ENCODE assay signal across 8 cellular contexts in the genomic region with DNA sequence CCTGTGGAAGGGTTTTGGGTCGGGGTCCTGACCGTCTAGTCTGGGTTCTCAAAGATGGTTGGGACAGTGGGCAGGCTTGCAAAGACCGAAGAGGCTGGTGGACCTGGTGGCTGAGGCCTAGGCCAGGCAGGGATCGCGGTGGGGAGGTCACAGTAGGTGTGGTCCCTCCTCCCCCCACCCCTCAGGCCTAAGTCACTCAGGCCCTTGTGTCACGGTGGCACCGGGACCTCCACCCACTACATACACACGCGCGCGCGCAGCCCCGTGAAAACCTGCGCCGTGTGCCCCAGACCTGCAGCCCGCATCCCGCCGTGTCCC. TPM values are rescaled to one million over a fixed set of nuclear protein-coding genes. Genes with fewer than 3 reads are reported as not detected.
DNase-seq lines count a peak whose midpoint lies in the region; ATAC-seq and TF ChIP-seq lines count a peak whose summit lies in the region.

No MANE protein-coding gene starts in this region.

- H3K27me3 ChIP-seq in GM06990 (replicated peaks; ENCODE audit: control insufficient read depth, insufficient read depth, low read length) (no peaks in the 10 kb centered on the region), ascending aorta (no peaks in the 10 kb centered on the region), hepatocyte (no peaks in the 10 kb centered on the region), rectal smooth muscle tissue (ENCODE audit: control insufficient read depth, insufficient read depth, low read length) (no peaks in the 10 kb centered on the region), MM.1S (replicated peaks; ENCODE audit: insufficient read depth, low read length) (no peaks in the 10 kb centered on the region), foreskin keratinocyte (no peaks in the 10 kb centered on the region)

- H4K20me1 ChIP-seq in hepatocyte (ENCODE audit: insufficient read depth, poor library complexity, severe bottlenecking) (peaks cover 29% of the 10 kb centered on the region), MM.1S (ENCODE audit: insufficient read depth, low read length) (peaks cover 20% of the 10 kb centered on the region)

- H3K9me2 ChIP-seq in hepatocyte (replicated peaks; ENCODE audit: insufficient read depth) (no peaks in the 10 kb centered on the region), MM.1S (replicated peaks; ENCODE audit: insufficient read depth, low read length) (no peaks in the 10 kb centered on the region)

- H3K27ac ChIP-seq in ascending aorta, result peak overlapping the region in 1 of 2 donors; percentile 9
- no peak overlapping the region for H3K27ac ChIP-seq in hepatocyte
- H3K27ac ChIP-seq in rectal smooth muscle tissue (ENCODE audit: low read depth, low read length), result no peak overlapping the region
- H3K27ac ChIP-seq in MM.1S (ENCODE audit: low read length), result no peak overlapping the region
- no peak overlapping the region for H3K27ac ChIP-seq in foreskin keratinocyte

- peak overlapping the region; percentile 94 for H3K4me2 ChIP-seq in hepatocyte
- H3K4me2 ChIP-seq in MM.1S (ENCODE audit: low read depth, low read length), result no peak overlapping the region

- no peaks in the 10 kb centered on the region for H3K79me2 ChIP-seq in hepatocyte
- H3K79me2 ChIP-seq in MM.1S (ENCODE audit: low read length), result peaks cover 9% of the 10 kb centered on the region; the same call in 1 of the 2 replicates

- no peak for ATAC-seq in HG02981 (IDR thresholded peaks at IDR 0.05; ENCODE audit: unreplicated experiment)
- ATAC-seq in foreskin keratinocyte, result no peak

- TF ChIP-seq CTCF in GM06990 (IDR thresholded peaks at IDR 0.05; ENCODE audit: insufficient read depth, low read length, poor library complexity, severe bottlenecking) (no peak), ascending aorta (IDR thresholded peaks at IDR 0.05) (no peak), hepatocyte (IDR thresholded peaks at IDR 0.05; ENCODE audit: poor library complexity) (no peak), MM.1S (IDR thresholded peaks at IDR 0.05; ENCODE audit: low read length) (no peak), foreskin keratinocyte (conservative IDR thresholded peaks at IDR 0.05) (no peak)

- H3K9ac ChIP-seq in rectal smooth muscle tissue (ENCODE audit: low read length) (no peak overlapping the region), MM.1S (ENCODE audit: low read length) (no peak overlapping the region)

- H2AFZ ChIP-seq in hepatocyte (no peak overlapping the region), MM.1S (ENCODE audit: low read length) (no peak overlapping the region)

- 15% methylated on average over 8 of the region's 18 CpGs for WGBS in hepatocyte (ENCODE audit: low lambda C conversion rate, missing lambda C conversion rate)

- H3K4me1 ChIP-seq in ascending aorta (peaks cover 0 to 15% of the 10 kb centered on the region in 2 donors), hepatocyte (ENCODE audit: insufficient read depth) (peaks cover 22% of the 10 kb centered on the region), rectal smooth muscle tissue (ENCODE audit: control insufficient read depth, insufficient read depth, low read length) (peaks cover 5% of the 10 kb centered on the region), MM.1S (ENCODE audit: low read length) (peaks cover 13% of the 10 kb centered on the region), foreskin keratinocyte (peaks cover 10% of the 10 kb centered on the region)

- DNase-seq in GM06990 (ENCODE audit: extremely low read depth, insufficient read length), result no peak
- no peak for DNase-seq in ascending aorta (ENCODE audit: low spot score in 2 of 2)
- DNase-seq in hepatocyte (ENCODE audit: low spot score), result no peak
- DNase-seq in NCI-H1092 (lab: John Stamatoyannopoulos, UW), result no peak
- no peak for DNase-seq in MM.1S
- DNase-seq in foreskin keratinocyte, result no peak

- peaks cover 28% of the 10 kb centered on the region for H3F3A ChIP-seq in MM.1S (ENCODE audit: insufficient read depth, low read length)

- intact Hi-C loops in ascending aorta (cut with DNase I), result loop anchor here (2.0 to 10.0 kb wide), 3 partner anchors 46 to 418 kb away; a partner anchor contains a TSS

- H3K36me3 ChIP-seq in GM06990 (ENCODE audit: control insufficient read depth, insufficient read depth, low read length) (peaks cover 26% of the 10 kb centered on the region), ascending aorta (peaks cover 9 to 17% of the 10 kb centered on the region in 2 donors), hepatocyte (replicated peaks; ENCODE audit: insufficient read depth, low read depth) (no peaks in the 10 kb centered on the region), rectal smooth muscle tissue (ENCODE audit: control insufficient read depth, insufficient read depth, low read length) (no peaks in the 10 kb centered on the region), MM.1S (replicated peaks; ENCODE audit: insufficient read depth, low read length) (no peaks in the 10 kb centered on the region; the same call in 1 of the 2 replicates)

- H3K9me3 ChIP-seq in ascending aorta (no peaks in the 10 kb centered on the region), hepatocyte (ENCODE audit: low read depth) (no peaks in the 10 kb centered on the region), MM.1S (replicated peaks; ENCODE audit: insufficient read depth, low read length) (no peaks in the 10 kb centered on the region)

- H3K4me3 ChIP-seq in GM06990 (replicated peaks; ENCODE audit: low read depth, low read length) (peak overlapping the region; percentile 42), ascending aorta (peak overlapping the region; percentile 57 to 71), hepatocyte (no peak overlapping the region), rectal smooth muscle tissue (ENCODE audit: low read length) (peak overlapping the region; percentile 70), MM.1S (ENCODE audit: low read length) (no peak overlapping the region)

RNA-seq across cellular contexts. Expression of a gene that starts 24.2 kb away (rescaled TPM):
- total RNA-seq in ascending aorta (193 TPM), hepatocyte (268 and 293 TPM in 2 replicates), foreskin keratinocyte (219 and 254 TPM in 2 replicates)
- polyA plus RNA-seq in hepatocyte (251 and 299 TPM in 2 replicates), foreskin keratinocyte (185 and 203 TPM in 2 replicates)

RNA-seq across cellular contexts. Expression of a gene that starts 47.2 kb away (rescaled TPM):
- 10.3 TPM for total RNA-seq in ascending aorta
- total RNA-seq in hepatocyte, result 29.7 and 29.9 TPM in 2 replicates
- polyA plus RNA-seq in hepatocyte, result 33.5 and 37.2 TPM in 2 replicates
- 98.5 and 114 TPM in 2 replicates for total RNA-seq in foreskin keratinocyte
- 99.4 and 119 TPM in 2 replicates for polyA plus RNA-seq in foreskin keratinocyte

Comparison
In these comparisons a context has a peak if more than half of its experiments do, and no peak if none do; other contexts are left out.
1. H3K4me3 ChIP-seq: peak in GM06990 (single experiment), ascending aorta (2 of 2) and rectal smooth muscle tissue (single experiment); none in hepatocyte (single experiment) and MM.1S (single experiment).